In genomic region chr9:126856326-126856877, GRCh38 we compare ENCODE assay signal across 14 cellular contexts. TPM values are rescaled to one million over a fixed set of nuclear protein-coding genes. Genes with fewer than 3 reads are reported as not detected.
DNase-seq lines count a peak whose midpoint lies in the region; ATAC-seq and TF ChIP-seq lines count a peak whose summit lies in the region.
"Had no signal": no experiment of that assay in that cellular context is flagged by ENCODE, and none has a peak within 500 bp of the region (broad histone marks: within the 10 kb centered on the region; RNA-seq: fewer than 3 reads in every experiment).

No MANE protein-coding gene starts in this region.

- TF ChIP-seq RAD21 in Ishikawa (IDR thresholded peaks at IDR 0.05; ENCODE audit: low read depth): no peak

- H3K79me2 ChIP-seq in hepatocyte: peaks cover 5% of the 10 kb centered on the region

- no peak overlapping the region for H3K27ac ChIP-seq in hepatocyte
- H3K27ac ChIP-seq: GM23248, SJSA1 had no signal

- H3K9me3 ChIP-seq in hepatocyte (ENCODE audit: low read depth): no peaks in the 10 kb centered on the region
- H3K9me3 ChIP-seq: SJSA1 had no signal

- H3K4me2 ChIP-seq in hepatocyte: no peak overlapping the region

- no peak for TF ChIP-seq CTCF in hepatocyte (IDR thresholded peaks at IDR 0.05; ENCODE audit: poor library complexity)

- no peaks in the 10 kb centered on the region for H3K9me2 ChIP-seq in hepatocyte (replicated peaks; ENCODE audit: insufficient read depth)

- no peak overlapping the region for H2AFZ ChIP-seq in hepatocyte
- H2AFZ ChIP-seq: GM23248 had no signal

- no peak for ATAC-seq in HG02759 (IDR thresholded peaks at IDR 0.05; ENCODE audit: unreplicated experiment)

- no peak for TF ChIP-seq EP300 in Ishikawa (IDR thresholded peaks at IDR 0.05; ENCODE audit: borderline replicate concordance)

- WGBS in hepatocyte (ENCODE audit: low lambda C conversion rate, missing lambda C conversion rate): 74% methylated on average over 6 of the region's 6 CpGs

- DNase-seq in DMS79 treated with DMSO at 0.1 percent for 48 hours (lab: John Stamatoyannopoulos, UW) (peak; percentile 45), NCI-H2227 (lab: John Stamatoyannopoulos, UW; ENCODE audit: unreplicated experiment) (peak; percentile 9), iPS-NIHi7 (ENCODE audit: extremely low spot score) (peak; percentile 56), NCI-H1436 treated with DMSO at 0.1 percent for 48 hours (lab: John Stamatoyannopoulos, UW) (no peak), hepatocyte (ENCODE audit: low spot score) (no peak)
- DNase-seq: AML-193, Calu3, GM23248, Karpas-422, NCI-H1694, NCI-H2107 had no signal

- H3K27me3 ChIP-seq in hepatocyte: peaks cover 7% of the 10 kb centered on the region

- H3K36me3 ChIP-seq in hepatocyte (replicated peaks; ENCODE audit: insufficient read depth, low read depth): no peaks in the 10 kb centered on the region

- no peaks in the 10 kb centered on the region for H4K20me1 ChIP-seq in hepatocyte (ENCODE audit: insufficient read depth, poor library complexity, severe bottlenecking)

- peaks cover 4% of the 10 kb centered on the region for H3K4me1 ChIP-seq in hepatocyte (ENCODE audit: insufficient read depth)

- no peak overlapping the region for H3K4me3 ChIP-seq in hepatocyte
- H3K4me3 ChIP-seq: GM23248, SJSA1 had no signal

TF ChIP-seq in Ishikawa, 13 proteins besides CTCF, POLR2A, EP300 and RAD21:
- TF ChIP-seq YY1 (IDR thresholded peaks at IDR 0.05; ENCODE audit: low read depth) (no peak), MAX (IDR thresholded peaks at IDR 0.05) (no peak), TCF12 (IDR thresholded peaks at IDR 0.05; ENCODE audit: low read depth) (0 out of 2 replicates have a peak, but pooled peaks have one; percentile 17), REST (IDR thresholded peaks at IDR 0.05; ENCODE audit: low read depth) (no peak)

RNA-seq across cellular contexts. Expression of gene ZBTB34, which starts 4.0 kb away (rescaled TPM):
- total RNA-seq in hepatocyte: 21.0 and 21.3 TPM in 2 replicates
- 5.3 and 6.1 TPM in 2 replicates for polyA plus RNA-seq in hepatocyte

RNA-seq across cellular contexts. Expression of gene ZBTB43, which starts 51.6 kb away (rescaled TPM):
- 13.7 and 16.4 TPM in 2 replicates for total RNA-seq in hepatocyte
- polyA plus RNA-seq in hepatocyte: 11.1 and 14.9 TPM in 2 replicates

RNA-seq across cellular contexts. Expression of gene RALGPS1, which starts 58.2 kb away (rescaled TPM):
- total RNA-seq in hepatocyte: 22.1 and 22.4 TPM in 2 replicates
- 13.1 and 17.0 TPM in 2 replicates for polyA plus RNA-seq in hepatocyte

Comparison
In these comparisons a context has a peak if more than half of its experiments do, and no peak if none do; other contexts are left out.
1. DNase-seq: peak in DMS79 treated with DMSO at 0.1 percent for 48 hours (single experiment), NCI-H2227 (single experiment) and iPS-NIHi7 (single experiment); none in NCI-H1436 treated with DMSO at 0.1 percent for 48 hours (single experiment) and hepatocyte (single experiment).